ENCODE assay signal across 14 cellular contexts in genomic region chr1:245332085-245332484, GRCh38.
"Had no signal": no experiment of that assay in that cellular context is flagged by ENCODE, and none has a peak within 500 bp of the region (broad histone marks: within the 10 kb centered on the region; RNA-seq: fewer than 3 reads in every experiment).

No MANE protein-coding gene starts in this region.

- DNase-seq: activated CD4-positive, alpha-beta memory T cell treated with anti-CD3 and anti-CD28 coated beads, Interleukin-2, amount 10 ng/mL, durations not matched to agents 7 days and 5 days; activated gamma-delta T cell; amygdala; cerebellar nuclear complex; glutamatergic neuron; left ventricle myocardium inferior; mammary epithelial cell; naive thymus-derived CD8-positive, alpha-beta T cell; spleen; transverse colon; uterus; WERI-Rb-1 had no signal

- FAIRE-seq: bronchial epithelial cell, frontal cortex had no signal

- ATAC-seq: naive thymus-derived CD8-positive, alpha-beta T cell had no signal
